ENCODE assay signal across 1 cellular context in the genomic region with DNA sequence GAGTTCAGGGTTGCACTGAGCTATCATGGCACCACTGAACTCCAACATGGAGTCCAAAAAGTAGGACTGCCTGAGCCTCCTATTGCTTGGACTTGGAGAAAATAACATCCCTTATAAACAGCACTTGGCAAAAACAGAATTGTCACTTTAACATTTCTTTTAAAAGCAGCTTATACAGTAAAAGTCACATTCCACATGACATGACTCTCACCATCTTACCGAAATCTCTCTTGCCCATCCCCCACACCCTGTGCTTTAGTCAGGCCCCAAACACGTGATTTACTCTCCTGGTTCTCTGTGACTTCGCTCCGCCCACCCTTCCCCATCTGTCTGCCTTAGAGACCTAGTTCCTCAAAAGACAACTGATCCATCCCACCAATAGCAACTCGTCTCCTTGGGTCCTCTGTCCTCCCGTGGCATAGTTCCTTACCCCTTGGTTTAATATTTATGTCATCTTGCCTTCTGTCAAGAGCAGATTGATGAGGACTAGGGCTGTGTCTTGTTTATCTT.
TF ChIP-seq lines count a peak whose summit lies in the region.

No MANE protein-coding gene starts in this region.

TF ChIP-seq in K562, 482 proteins besides CTCF, POLR2A, EP300 and RAD21 (continues in another document):
- TF ChIP-seq, protein P1, sequence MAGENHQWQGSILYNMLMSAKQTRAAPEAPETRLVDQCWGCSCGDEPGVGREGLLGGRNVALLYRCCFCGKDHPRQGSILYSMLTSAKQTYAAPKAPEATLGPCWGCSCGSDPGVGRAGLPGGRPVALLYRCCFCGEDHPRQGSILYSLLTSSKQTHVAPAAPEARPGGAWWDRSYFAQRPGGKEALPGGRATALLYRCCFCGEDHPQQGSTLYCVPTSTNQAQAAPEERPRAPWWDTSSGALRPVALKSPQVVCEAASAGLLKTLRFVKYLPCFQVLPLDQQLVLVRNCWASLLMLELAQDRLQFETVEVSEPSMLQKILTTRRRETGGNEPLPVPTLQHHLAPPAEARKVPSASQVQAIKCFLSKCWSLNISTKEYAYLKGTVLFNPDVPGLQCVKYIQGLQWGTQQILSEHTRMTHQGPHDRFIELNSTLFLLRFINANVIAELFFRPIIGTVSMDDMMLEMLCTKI (IDR thresholded peaks at IDR 0.05; ENCODE audit: partially characterized antibody), result no peak
- TF ChIP-seq SP2 (IDR thresholded peaks at IDR 0.05; ENCODE audit: extremely low read depth, low read depth, low read length, poor library complexity, severe bottlenecking) (no peak), ZNF165 (CRISPR knock-in tag; IDR thresholded peaks at IDR 0.05; ENCODE audit: borderline replicate concordance) (peak; percentile 93; the same call in 1 of the 2 replicates), SMAD2 (IDR thresholded peaks at IDR 0.05; ENCODE audit: low read depth, low read length) (no peak), ZKSCAN1 (IDR thresholded peaks at IDR 0.05; ENCODE audit: low read depth, low read length) (no peak), ETS2 (tag; IDR thresholded peaks at IDR 0.05; ENCODE audit: borderline replicate concordance, poor library complexity, severe bottlenecking) (no peak), ZFP1 (CRISPR knock-in tag; IDR thresholded peaks at IDR 0.05) (peak; percentile 70; the same call in 1 of the 2 replicates), ZFP36 (IDR thresholded peaks at IDR 0.05; ENCODE audit: low read depth, low read length, partially characterized antibody) (no peak), RBM39 (optimal IDR thresholded peaks at IDR 0.05; ENCODE audit: low read depth, low read length) (no peak), SRSF9 (IDR thresholded peaks at IDR 0.05; ENCODE audit: borderline replicate concordance, low read depth, low read length) (no peak), KLF10 (CRISPR knock-in tag; IDR thresholded peaks at IDR 0.05) (no peak), SIX5 (IDR thresholded peaks at IDR 0.05; ENCODE audit: borderline replicate concordance in 1 of 2, insufficient read depth in 1 of 2, low read depth in 1 of 2, low read length in 2 of 2) (no peak), ZNF764 (CRISPR knock-in tag; IDR thresholded peaks at IDR 0.05; ENCODE audit: low read depth) (no peak), ZBTB17 (CRISPR knock-in tag; IDR thresholded peaks at IDR 0.05) (peak; percentile 91), NFIC (IDR thresholded peaks at IDR 0.05) (no peak), ETV5 (CRISPR knock-in tag; IDR thresholded peaks at IDR 0.05; ENCODE audit: low read depth) (no peak), ZNF583 (CRISPR knock-in tag; IDR thresholded peaks at IDR 0.05) (peak; percentile 99), ZNF384 (IDR thresholded peaks at IDR 0.05; ENCODE audit: low read depth, low read length) (no peak), TARDBP (IDR thresholded peaks at IDR 0.05) (no peak), TCF3 (CRISPR knock-in tag; IDR thresholded peaks at IDR 0.05) (no peak), BRD4 (IDR thresholded peaks at IDR 0.05) (no peak), TEAD1 (CRISPR knock-in tag; IDR thresholded peaks at IDR 0.05) (peak in 1 of 2 experiments; percentile 98; a peak in 2 of 4 replicates), LEF1 (IDR thresholded peaks at IDR 0.05) (peak; percentile 82), TAF9B (IDR thresholded peaks at IDR 0.05; ENCODE audit: partially characterized antibody) (no peak), U2AF1 (optimal IDR thresholded peaks at IDR 0.05; ENCODE audit: low read depth, low read length) (no peak), RCOR1 (IDR thresholded peaks at IDR 0.05; ENCODE audit: borderline replicate concordance in 1 of 2, low read depth in 2 of 2, low read length in 2 of 2) (peak in 1 of 2 experiments; percentile 74; a peak in 1 of 4 replicates), SOX6 (IDR thresholded peaks at IDR 0.05) (peak; percentile 54; the same call in 1 of the 2 replicates), CC2D1A (IDR thresholded peaks at IDR 0.05) (no peak), ZNF444 (CRISPR knock-in tag; IDR thresholded peaks at IDR 0.05) (peak; percentile 79), ZBTB7A (IDR thresholded peaks at IDR 0.05; ENCODE audit: borderline replicate concordance, control insufficient read depth, low read depth, low read length) (no peak), GABPB1 (CRISPR knock-in tag; IDR thresholded peaks at IDR 0.05) (no peak), YY1 (IDR thresholded peaks at IDR 0.05; ENCODE audit: borderline replicate concordance in 1 of 3, control insufficient read depth in 1 of 3, extremely low read depth in 1 of 3, insufficient read depth in 3 of 3, insufficient read length in 1 of 3, insufficient replicate concordance in 2 of 3, low read depth in 1 of 3, low read length in 2 of 3) (no peak), SMARCC2 (IDR thresholded peaks at IDR 0.05; ENCODE audit: low read depth) (no peak), ZNF184 (CRISPR knock-in tag; IDR thresholded peaks at IDR 0.05) (no peak), MED1 (CRISPR knock-in tag; IDR thresholded peaks at IDR 0.05; ENCODE audit: borderline replicate concordance) (no peak), TRIM28 (IDR thresholded peaks at IDR 0.05) (no peak), ZNF695 (CRISPR knock-in tag; IDR thresholded peaks at IDR 0.05) (no peak), ZNF354B (CRISPR knock-in tag; IDR thresholded peaks at IDR 0.05) (peak; percentile 92), HMG20B (CRISPR knock-in tag; IDR thresholded peaks at IDR 0.05) (no peak), PHB (CRISPR knock-in tag; IDR thresholded peaks at IDR 0.05) (no peak), ZNF212 (CRISPR knock-in tag; IDR thresholded peaks at IDR 0.05) (peak; percentile 81; the same call in 1 of the 2 replicates), KDM2B (CRISPR knock-in tag; IDR thresholded peaks at IDR 0.05) (no peak), PPARD (CRISPR knock-in tag; IDR thresholded peaks at IDR 0.05) (peak; percentile 65; the same call in 1 of the 2 replicates), POLR2B (IDR thresholded peaks at IDR 0.05; ENCODE audit: low read depth, partially characterized antibody) (no peak), MCM5 (IDR thresholded peaks at IDR 0.05; ENCODE audit: low read depth) (no peak), ZNF239 (CRISPR knock-in tag; IDR thresholded peaks at IDR 0.05) (peak; percentile 90), PCBP1 (IDR thresholded peaks at IDR 0.05; ENCODE audit: low read depth, low read length, poor library complexity, severe bottlenecking) (no peak), TRIM24 (IDR thresholded peaks at IDR 0.05) (peak; percentile 22; a peak in 2 of 4 replicates), BACH1 (tag; IDR thresholded peaks at IDR 0.05) (peak; percentile 96), DPF2 (IDR thresholded peaks at IDR 0.05) (peak; percentile 61; the same call in 1 of the 2 replicates)
- TF ChIP-seq, protein P2, sequence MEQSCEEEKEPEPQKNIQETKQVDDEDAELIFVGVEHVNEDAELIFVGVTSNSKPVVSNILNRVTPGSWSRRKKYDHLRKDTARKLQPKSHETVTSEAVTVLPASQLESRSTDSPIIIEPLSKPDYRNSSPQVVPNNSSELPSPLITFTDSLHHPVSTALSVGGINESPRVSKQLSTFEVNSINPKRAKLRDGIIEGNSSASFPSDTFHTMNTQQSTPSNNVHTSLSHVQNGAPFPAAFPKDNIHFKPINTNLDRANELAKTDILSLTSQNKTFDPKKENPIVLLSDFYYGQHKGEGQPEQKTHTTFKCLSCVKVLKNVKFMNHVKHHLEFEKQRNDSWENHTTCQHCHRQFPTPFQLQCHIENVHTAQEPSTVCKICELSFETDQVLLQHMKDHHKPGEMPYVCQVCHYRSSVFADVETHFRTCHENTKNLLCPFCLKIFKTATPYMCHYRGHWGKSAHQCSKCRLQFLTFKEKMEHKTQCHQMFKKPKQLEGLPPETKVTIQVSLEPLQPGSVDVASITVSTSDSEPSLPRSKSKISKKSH (CRISPR knock-in tag; IDR thresholded peaks at IDR 0.05), result peak; percentile 80; the same call in 1 of the 2 replicates
- TF ChIP-seq, protein P3, sequence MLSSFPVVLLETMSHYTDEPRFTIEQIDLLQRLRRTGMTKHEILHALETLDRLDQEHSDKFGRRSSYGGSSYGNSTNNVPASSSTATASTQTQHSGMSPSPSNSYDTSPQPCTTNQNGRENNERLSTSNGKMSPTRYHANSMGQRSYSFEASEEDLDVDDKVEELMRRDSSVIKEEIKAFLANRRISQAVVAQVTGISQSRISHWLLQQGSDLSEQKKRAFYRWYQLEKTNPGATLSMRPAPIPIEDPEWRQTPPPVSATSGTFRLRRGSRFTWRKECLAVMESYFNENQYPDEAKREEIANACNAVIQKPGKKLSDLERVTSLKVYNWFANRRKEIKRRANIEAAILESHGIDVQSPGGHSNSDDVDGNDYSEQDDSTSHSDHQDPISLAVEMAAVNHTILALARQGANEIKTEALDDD (IDR thresholded peaks at IDR 0.05), result peak; percentile 27; the same call in 1 of the 2 replicates
- TF ChIP-seq, protein P4, sequence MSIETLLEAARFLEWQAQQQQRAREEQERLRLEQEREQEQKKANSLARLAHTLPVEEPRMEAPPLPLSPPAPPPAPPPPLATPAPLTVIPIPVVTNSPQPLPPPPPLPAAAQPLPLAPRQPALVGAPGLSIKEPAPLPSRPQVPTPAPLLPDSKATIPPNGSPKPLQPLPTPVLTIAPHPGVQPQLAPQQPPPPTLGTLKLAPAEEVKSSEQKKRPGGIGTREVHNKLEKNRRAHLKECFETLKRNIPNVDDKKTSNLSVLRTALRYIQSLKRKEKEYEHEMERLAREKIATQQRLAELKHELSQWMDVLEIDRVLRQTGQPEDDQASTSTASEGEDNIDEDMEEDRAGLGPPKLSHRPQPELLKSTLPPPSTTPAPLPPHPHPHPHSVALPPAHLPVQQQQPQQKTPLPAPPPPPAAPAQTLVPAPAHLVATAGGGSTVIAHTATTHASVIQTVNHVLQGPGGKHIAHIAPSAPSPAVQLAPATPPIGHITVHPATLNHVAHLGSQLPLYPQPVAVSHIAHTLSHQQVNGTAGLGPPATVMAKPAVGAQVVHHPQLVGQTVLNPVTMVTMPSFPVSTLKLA (conservative IDR thresholded peaks at IDR 0.05), result peak; percentile 88 to 91
- TF ChIP-seq, protein P5, sequence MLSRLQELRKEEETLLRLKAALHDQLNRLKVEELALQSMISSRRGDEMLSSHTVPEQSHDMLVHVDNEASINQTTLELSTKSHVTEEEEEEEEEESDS (CRISPR knock-in tag; IDR thresholded peaks at IDR 0.05), result no peak
- TF ChIP-seq, protein P6, sequence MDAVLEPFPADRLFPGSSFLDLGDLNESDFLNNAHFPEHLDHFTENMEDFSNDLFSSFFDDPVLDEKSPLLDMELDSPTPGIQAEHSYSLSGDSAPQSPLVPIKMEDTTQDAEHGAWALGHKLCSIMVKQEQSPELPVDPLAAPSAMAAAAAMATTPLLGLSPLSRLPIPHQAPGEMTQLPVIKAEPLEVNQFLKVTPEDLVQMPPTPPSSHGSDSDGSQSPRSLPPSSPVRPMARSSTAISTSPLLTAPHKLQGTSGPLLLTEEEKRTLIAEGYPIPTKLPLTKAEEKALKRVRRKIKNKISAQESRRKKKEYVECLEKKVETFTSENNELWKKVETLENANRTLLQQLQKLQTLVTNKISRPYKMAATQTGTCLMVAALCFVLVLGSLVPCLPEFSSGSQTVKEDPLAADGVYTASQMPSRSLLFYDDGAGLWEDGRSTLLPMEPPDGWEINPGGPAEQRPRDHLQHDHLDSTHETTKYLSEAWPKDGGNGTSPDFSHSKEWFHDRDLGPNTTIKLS (IDR thresholded peaks at IDR 0.05; ENCODE audit: borderline replicate concordance, low read depth), result no peak
- TF ChIP-seq, protein P7, sequence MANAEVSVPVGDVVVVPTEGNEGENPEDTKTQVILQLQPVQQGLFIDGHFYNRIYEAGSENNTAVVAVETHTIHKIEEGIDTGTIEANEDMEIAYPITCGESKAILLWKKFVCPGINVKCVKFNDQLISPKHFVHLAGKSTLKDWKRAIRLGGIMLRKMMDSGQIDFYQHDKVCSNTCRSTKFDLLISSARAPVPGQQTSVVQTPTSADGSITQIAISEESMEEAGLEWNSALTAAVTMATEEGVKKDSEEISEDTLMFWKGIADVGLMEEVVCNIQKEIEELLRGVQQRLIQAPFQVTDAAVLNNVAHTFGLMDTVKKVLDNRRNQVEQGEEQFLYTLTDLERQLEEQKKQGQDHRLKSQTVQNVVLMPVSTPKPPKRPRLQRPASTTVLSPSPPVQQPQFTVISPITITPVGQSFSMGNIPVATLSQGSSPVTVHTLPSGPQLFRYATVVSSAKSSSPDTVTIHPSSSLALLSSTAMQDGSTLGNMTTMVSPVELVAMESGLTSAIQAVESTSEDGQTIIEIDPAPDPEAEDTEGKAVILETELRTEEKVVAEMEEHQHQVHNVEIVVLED (CRISPR knock-in tag; IDR thresholded peaks at IDR 0.05), result peak; percentile 82
- TF ChIP-seq, protein P8, sequence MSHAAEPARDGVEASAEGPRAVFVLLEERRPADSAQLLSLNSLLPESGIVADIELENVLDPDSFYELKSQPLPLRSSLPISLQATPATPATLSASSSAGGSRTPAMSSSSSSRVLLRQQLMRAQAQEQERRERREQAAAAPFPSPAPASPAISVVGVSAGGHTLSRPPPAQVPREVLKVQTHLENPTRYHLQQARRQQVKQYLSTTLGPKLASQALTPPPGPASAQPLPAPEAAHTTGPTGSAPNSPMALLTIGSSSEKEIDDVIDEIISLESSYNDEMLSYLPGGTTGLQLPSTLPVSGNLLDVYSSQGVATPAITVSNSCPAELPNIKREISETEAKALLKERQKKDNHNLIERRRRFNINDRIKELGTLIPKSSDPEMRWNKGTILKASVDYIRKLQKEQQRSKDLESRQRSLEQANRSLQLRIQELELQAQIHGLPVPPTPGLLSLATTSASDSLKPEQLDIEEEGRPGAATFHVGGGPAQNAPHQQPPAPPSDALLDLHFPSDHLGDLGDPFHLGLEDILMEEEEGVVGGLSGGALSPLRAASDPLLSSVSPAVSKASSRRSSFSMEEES (CRISPR knock-in tag; IDR thresholded peaks at IDR 0.05), result peak; percentile 82
- TF ChIP-seq, protein P9, sequence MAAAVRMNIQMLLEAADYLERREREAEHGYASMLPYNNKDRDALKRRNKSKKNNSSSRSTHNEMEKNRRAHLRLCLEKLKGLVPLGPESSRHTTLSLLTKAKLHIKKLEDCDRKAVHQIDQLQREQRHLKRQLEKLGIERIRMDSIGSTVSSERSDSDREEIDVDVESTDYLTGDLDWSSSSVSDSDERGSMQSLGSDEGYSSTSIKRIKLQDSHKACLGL (CRISPR knock-in tag; IDR thresholded peaks at IDR 0.05; ENCODE audit: borderline replicate concordance, poor library complexity, severe bottlenecking), result peak; percentile 66
